Comparison of ENCODE assay signal across 1 cellular context in the genomic region with DNA sequence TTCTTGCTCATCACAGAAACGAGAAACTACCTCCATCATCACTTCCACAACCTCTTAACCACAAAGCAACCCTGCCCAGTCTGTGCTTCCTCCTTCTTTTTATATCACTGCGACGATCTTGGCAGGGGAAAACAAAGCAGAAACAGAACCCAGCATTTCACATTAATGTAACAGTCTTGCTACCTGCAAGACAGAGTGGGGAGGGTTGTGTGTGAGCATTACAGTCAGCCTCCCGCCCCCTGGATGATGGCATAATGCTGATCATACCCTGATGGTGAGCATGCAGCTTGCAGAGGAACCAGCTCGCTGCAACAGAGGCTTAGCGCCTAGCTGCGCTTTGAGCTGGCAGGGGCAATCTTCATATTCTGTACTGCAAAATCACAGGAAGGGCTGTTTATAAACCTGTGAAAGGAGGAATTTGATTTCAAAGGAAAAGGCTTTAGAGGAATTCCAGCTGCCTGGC.
TF ChIP-seq lines count a peak whose summit lies in the region.

No MANE protein-coding gene starts in this region.

TF ChIP-seq in GM12878, 131 proteins besides CTCF, POLR2A, EP300 and RAD21 (continued from another document):
- TF ChIP-seq ZNF274 (IDR thresholded peaks at IDR 0.05; ENCODE audit: insufficient read depth, insufficient read length) (no peak), KDM1A (IDR thresholded peaks at IDR 0.05; ENCODE audit: borderline replicate concordance) (no peak), CREM (IDR thresholded peaks at IDR 0.05; ENCODE audit: low read depth) (no peak)
- TF ChIP-seq, protein P1, sequence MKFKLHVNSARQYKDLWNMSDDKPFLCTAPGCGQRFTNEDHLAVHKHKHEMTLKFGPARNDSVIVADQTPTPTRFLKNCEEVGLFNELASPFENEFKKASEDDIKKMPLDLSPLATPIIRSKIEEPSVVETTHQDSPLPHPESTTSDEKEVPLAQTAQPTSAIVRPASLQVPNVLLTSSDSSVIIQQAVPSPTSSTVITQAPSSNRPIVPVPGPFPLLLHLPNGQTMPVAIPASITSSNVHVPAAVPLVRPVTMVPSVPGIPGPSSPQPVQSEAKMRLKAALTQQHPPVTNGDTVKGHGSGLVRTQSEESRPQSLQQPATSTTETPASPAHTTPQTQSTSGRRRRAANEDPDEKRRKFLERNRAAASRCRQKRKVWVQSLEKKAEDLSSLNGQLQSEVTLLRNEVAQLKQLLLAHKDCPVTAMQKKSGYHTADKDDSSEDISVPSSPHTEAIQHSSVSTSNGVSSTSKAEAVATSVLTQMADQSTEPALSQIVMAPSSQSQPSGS (IDR thresholded peaks at IDR 0.05; ENCODE audit: low read length) = no peak
- TF ChIP-seq, protein P2, sequence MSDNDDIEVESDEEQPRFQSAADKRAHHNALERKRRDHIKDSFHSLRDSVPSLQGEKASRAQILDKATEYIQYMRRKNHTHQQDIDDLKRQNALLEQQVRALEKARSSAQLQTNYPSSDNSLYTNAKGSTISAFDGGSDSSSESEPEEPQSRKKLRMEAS (IDR thresholded peaks at IDR 0.05; ENCODE audit: low read depth, low read length) = no peak
- TF ChIP-seq, protein P3, sequence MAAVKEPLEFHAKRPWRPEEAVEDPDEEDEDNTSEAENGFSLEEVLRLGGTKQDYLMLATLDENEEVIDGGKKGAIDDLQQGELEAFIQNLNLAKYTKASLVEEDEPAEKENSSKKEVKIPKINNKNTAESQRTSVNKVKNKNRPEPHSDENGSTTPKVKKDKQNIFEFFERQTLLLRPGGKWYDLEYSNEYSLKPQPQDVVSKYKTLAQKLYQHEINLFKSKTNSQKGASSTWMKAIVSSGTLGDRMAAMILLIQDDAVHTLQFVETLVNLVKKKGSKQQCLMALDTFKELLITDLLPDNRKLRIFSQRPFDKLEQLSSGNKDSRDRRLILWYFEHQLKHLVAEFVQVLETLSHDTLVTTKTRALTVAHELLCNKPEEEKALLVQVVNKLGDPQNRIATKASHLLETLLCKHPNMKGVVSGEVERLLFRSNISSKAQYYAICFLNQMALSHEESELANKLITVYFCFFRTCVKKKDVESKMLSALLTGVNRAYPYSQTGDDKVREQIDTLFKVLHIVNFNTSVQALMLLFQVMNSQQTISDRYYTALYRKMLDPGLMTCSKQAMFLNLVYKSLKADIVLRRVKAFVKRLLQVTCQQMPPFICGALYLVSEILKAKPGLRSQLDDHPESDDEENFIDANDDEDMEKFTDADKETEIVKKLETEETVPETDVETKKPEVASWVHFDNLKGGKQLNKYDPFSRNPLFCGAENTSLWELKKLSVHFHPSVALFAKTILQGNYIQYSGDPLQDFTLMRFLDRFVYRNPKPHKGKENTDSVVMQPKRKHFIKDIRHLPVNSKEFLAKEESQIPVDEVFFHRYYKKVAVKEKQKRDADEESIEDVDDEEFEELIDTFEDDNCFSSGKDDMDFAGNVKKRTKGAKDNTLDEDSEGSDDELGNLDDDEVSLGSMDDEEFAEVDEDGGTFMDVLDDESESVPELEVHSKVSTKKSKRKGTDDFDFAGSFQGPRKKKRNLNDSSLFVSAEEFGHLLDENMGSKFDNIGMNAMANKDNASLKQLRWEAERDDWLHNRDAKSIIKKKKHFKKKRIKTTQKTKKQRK (IDR thresholded peaks at IDR 0.05; ENCODE audit: low read depth, low read length) = no peak
- TF ChIP-seq, protein P4, sequence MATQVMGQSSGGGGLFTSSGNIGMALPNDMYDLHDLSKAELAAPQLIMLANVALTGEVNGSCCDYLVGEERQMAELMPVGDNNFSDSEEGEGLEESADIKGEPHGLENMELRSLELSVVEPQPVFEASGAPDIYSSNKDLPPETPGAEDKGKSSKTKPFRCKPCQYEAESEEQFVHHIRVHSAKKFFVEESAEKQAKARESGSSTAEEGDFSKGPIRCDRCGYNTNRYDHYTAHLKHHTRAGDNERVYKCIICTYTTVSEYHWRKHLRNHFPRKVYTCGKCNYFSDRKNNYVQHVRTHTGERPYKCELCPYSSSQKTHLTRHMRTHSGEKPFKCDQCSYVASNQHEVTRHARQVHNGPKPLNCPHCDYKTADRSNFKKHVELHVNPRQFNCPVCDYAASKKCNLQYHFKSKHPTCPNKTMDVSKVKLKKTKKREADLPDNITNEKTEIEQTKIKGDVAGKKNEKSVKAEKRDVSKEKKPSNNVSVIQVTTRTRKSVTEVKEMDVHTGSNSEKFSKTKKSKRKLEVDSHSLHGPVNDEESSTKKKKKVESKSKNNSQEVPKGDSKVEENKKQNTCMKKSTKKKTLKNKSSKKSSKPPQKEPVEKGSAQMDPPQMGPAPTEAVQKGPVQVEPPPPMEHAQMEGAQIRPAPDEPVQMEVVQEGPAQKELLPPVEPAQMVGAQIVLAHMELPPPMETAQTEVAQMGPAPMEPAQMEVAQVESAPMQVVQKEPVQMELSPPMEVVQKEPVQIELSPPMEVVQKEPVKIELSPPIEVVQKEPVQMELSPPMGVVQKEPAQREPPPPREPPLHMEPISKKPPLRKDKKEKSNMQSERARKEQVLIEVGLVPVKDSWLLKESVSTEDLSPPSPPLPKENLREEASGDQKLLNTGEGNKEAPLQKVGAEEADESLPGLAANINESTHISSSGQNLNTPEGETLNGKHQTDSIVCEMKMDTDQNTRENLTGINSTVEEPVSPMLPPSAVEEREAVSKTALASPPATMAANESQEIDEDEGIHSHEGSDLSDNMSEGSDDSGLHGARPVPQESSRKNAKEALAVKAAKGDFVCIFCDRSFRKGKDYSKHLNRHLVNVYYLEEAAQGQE (IDR thresholded peaks at IDR 0.05; ENCODE audit: low read depth, low read length) = no peak
TF ChIP-seq in GM12878: peak in this region for 7.
